Comparison of ENCODE assay signal across 10 cellular contexts in genomic region chr22:22161924-22162851, GRCh38.
DNase-seq lines count a peak whose midpoint lies in the region; ATAC-seq and TF ChIP-seq lines count a peak whose summit lies in the region.
"Had no signal": no experiment of that assay in that cellular context is flagged by ENCODE, and none has a peak within 500 bp of the region (broad histone marks: within the 10 kb centered on the region; RNA-seq: fewer than 3 reads in every experiment).

No MANE protein-coding gene starts in this region.

- H4K20me1 ChIP-seq in GM23338 (replicated peaks; ENCODE audit: insufficient read depth), result no peaks in the 10 kb centered on the region; the same call in 1 of the 2 replicates

- H3K4me2 ChIP-seq in GM23338, result no peak overlapping the region

- TF ChIP-seq POLR2A in GM18951 (IDR thresholded peaks at IDR 0.05; ENCODE audit: extremely low read depth, insufficient read depth, insufficient read length), result peak; percentile 89

- H3K36me3 Mint-ChIP-seq in GM23338 (ENCODE audit: low read depth), result no peaks in the 10 kb centered on the region
- H3K36me3 Mint-ChIP-seq in stimulated activated memory B cell treated with anti-CD40 and anti-IgM and Interleukin-4, amounts not matched to agents 10 μg/mL and 1 μg/mL and 100 μg/mL, for 72 hours, result no peaks in the 10 kb centered on the region
- H3K36me3 Mint-ChIP-seq in activated CD8-positive, alpha-beta memory T cell treated with anti-CD3 and anti-CD28 coated beads, Interleukin-2, amount 10 ng/mL, durations not matched to agents 7 days and 5 days, result no peaks in the 10 kb centered on the region

- H3K36me3 ChIP-seq in GM23338 (ENCODE audit: insufficient read depth), result no peaks in the 10 kb centered on the region

- CTCF ChIA-PET in activated CD8-positive, alpha-beta memory T cell treated with anti-CD3 and anti-CD28 coated beads, Interleukin-2, amount 10 ng/mL, durations not matched to agents 7 days and 5 days (lab: Charles Lee), result interaction anchor here (0.6 to 1.8 kb wide), 2 partner anchors 10 to 17 kb away, joined by 3 read pairs; no protein-coding TSS in a partner anchor

- H3K4me3 ChIP-seq in GM23338, result no peak overlapping the region

- H3K4me1 Mint-ChIP-seq in GM23338, result no peaks in the 10 kb centered on the region
- H3K4me1 Mint-ChIP-seq in stimulated activated memory B cell treated with anti-CD40 and anti-IgM and Interleukin-4, amounts not matched to agents 10 μg/mL and 1 μg/mL and 100 μg/mL, for 72 hours, result peaks cover 73% of the 10 kb centered on the region
- H3K4me1 Mint-ChIP-seq in activated CD8-positive, alpha-beta memory T cell treated with anti-CD3 and anti-CD28 coated beads, Interleukin-2, amount 10 ng/mL, durations not matched to agents 7 days and 5 days, result peaks cover 1% of the 10 kb centered on the region

- no peaks in the 10 kb centered on the region for H3K4me1 ChIP-seq in GM23338 (ENCODE audit: insufficient read depth)

- H3K79me2 ChIP-seq in GM23338 (replicated peaks; ENCODE audit: insufficient read depth), result no peaks in the 10 kb centered on the region

- H3K27me3 Mint-ChIP-seq in GM23338 (ENCODE audit: insufficient read depth, low read depth, poor library complexity), result peaks cover 84% of the 10 kb centered on the region
- H3K27me3 Mint-ChIP-seq in stimulated activated memory B cell treated with anti-CD40 and anti-IgM and Interleukin-4, amounts not matched to agents 10 μg/mL and 1 μg/mL and 100 μg/mL, for 72 hours, result no peaks in the 10 kb centered on the region
- peaks cover 31% of the 10 kb centered on the region for H3K27me3 Mint-ChIP-seq in activated CD8-positive, alpha-beta memory T cell treated with anti-CD3 and anti-CD28 coated beads, Interleukin-2, amount 10 ng/mL, durations not matched to agents 7 days and 5 days

- H3K27me3 ChIP-seq in GM23338 (ENCODE audit: insufficient read depth), result peaks cover 90% of the 10 kb centered on the region

- no peak overlapping the region for H3K27ac Mint-ChIP-seq in GM23338
- peak overlapping the region; percentile 81 for H3K27ac Mint-ChIP-seq in stimulated activated memory B cell treated with anti-CD40 and anti-IgM and Interleukin-4, amounts not matched to agents 10 μg/mL and 1 μg/mL and 100 μg/mL, for 72 hours
- H3K27ac Mint-ChIP-seq in activated CD8-positive, alpha-beta memory T cell treated with anti-CD3 and anti-CD28 coated beads, Interleukin-2, amount 10 ng/mL, durations not matched to agents 7 days and 5 days, result no peak overlapping the region

- H3K4me3 Mint-ChIP-seq in GM23338, result no peak overlapping the region
- peak overlapping the region; percentile 61 for H3K4me3 Mint-ChIP-seq in stimulated activated memory B cell treated with anti-CD40 and anti-IgM and Interleukin-4, amounts not matched to agents 10 μg/mL and 1 μg/mL and 100 μg/mL, for 72 hours
- H3K4me3 Mint-ChIP-seq in activated CD8-positive, alpha-beta memory T cell treated with anti-CD3 and anti-CD28 coated beads, Interleukin-2, amount 10 ng/mL, durations not matched to agents 7 days and 5 days, result no peak overlapping the region

- in situ Hi-C loops in GM18951 (cut with MboI; ENCODE audit: low sequenced_read_pairs, unreplicated experiment), result no loop called here

- DNase-seq in GM23338 (ENCODE audit: low spot score) (no peak), foreskin melanocyte (no peak), hypothalamus (lab: John Stamatoyannopoulos, UW) (no peak), hepatic stellate cell (ENCODE audit: low spot score) (no peak)
- no peak for DNase-seq in activated CD8-positive, alpha-beta memory T cell treated with anti-CD3 and anti-CD28 coated beads, Interleukin-2, amount 10 ng/mL, durations not matched to agents 7 days and 5 days
- DNase-seq: NCI-H187 treated with DMSO at 0.1 percent for 48 hours; stimulated activated CD4-positive, alpha-beta T cell treated with anti-CD3 and anti-CD28 coated beads, Interleukin-2, amount 100 ng/mL, for 48 hours had no signal

- no peak overlapping the region for H3K27ac ChIP-seq in GM23338 (ENCODE audit: low read depth)

- H3F3A ChIP-seq in GM23338 (replicated peaks; ENCODE audit: low read depth), result no peaks in the 10 kb centered on the region

- ATAC-seq in GM23338 (peak; percentile 44), HG03432 (IDR thresholded peaks at IDR 0.05; ENCODE audit: unreplicated experiment) (peak; percentile 80)
- peak; percentile 98 for ATAC-seq in stimulated activated memory B cell treated with anti-CD40 and anti-IgM and Interleukin-4, amounts not matched to agents 10 μg/mL and 1 μg/mL and 100 μg/mL, for 72 hours
- ATAC-seq in activated CD8-positive, alpha-beta memory T cell treated with anti-CD3 and anti-CD28 coated beads, Interleukin-2, amount 10 ng/mL, durations not matched to agents 7 days and 5 days, result no peak

- H2AFZ ChIP-seq in GM23338, result no peak overlapping the region

- no peaks in the 10 kb centered on the region for H3K9me2 ChIP-seq in GM23338 (ENCODE audit: insufficient read depth)

- TF ChIP-seq CTCF in GM23338 (conservative IDR thresholded peaks at IDR 0.05; ENCODE audit: low read depth in 2 of 2), result no peak

- H3K9me3 Mint-ChIP-seq in GM23338, result peaks cover 7% of the 10 kb centered on the region; the same call in 2 of the 3 replicates
- no peaks in the 10 kb centered on the region for H3K9me3 Mint-ChIP-seq in stimulated activated memory B cell treated with anti-CD40 and anti-IgM and Interleukin-4, amounts not matched to agents 10 μg/mL and 1 μg/mL and 100 μg/mL, for 72 hours
- H3K9me3 Mint-ChIP-seq in activated CD8-positive, alpha-beta memory T cell treated with anti-CD3 and anti-CD28 coated beads, Interleukin-2, amount 10 ng/mL, durations not matched to agents 7 days and 5 days (ENCODE audit: low read depth), result no peaks in the 10 kb centered on the region

TF ChIP-seq in GM23338, 12 proteins besides CTCF, POLR2A, EP300 and RAD21:
- TF ChIP-seq EZH2phosphoT487 (IDR thresholded peaks at IDR 0.05; ENCODE audit: unreplicated experiment) (no peak), JUNB (IDR thresholded peaks at IDR 0.05; ENCODE audit: unreplicated experiment) (no peak), STAT1 (IDR thresholded peaks at IDR 0.05; ENCODE audit: unreplicated experiment) (no peak), EZH2 (IDR thresholded peaks at IDR 0.05; ENCODE audit: low read depth, unreplicated experiment) (peak; percentile 28), POLR2AphosphoS5 (IDR thresholded peaks at IDR 0.05; ENCODE audit: low read depth) (no peak)
